Comparison of ENCODE assay signal across 18 cellular contexts in the genomic region with DNA sequence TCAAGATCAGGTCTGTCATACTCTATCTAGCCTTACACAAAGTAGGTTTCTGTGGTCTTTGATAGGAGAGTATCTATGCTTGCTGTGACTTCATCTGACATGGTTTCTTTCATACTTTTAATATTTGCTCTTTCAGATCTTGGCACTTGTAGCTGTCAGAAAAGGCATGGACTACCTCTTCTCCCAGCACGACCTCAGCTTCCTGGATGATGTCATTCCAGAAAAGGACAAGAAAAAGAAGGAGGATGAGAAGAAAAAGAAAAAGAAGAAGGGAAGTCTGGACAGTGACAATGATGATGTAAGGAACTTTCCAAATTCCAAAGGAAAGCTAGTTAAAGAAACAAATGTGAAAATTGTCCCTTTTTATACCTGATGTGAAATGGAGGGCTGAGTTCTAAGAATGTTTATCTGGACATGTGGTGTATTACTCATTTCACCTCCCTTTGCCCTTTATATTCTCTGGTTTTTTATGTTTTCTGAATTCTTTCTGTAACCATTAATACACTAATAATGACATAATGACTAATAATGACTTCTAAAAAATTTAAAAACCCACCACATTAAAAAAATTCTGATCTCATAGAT.
A peak's percentile ranks its signal among the peaks of the same experiment; 100 is the strongest.
DNase-seq lines count a peak whose midpoint lies in the region; ATAC-seq and TF ChIP-seq lines count a peak whose summit lies in the region.
"Had no signal": no experiment of that assay in that cellular context is flagged by ENCODE, and none has a peak within 500 bp of the region (broad histone marks: within the 10 kb centered on the region; RNA-seq: fewer than 3 reads in every experiment).

No MANE protein-coding gene starts in this region.

- no peak overlapping the region for H3K4me3 ChIP-seq in cardiac fibroblast (replicated peaks in 1 of 2; ENCODE audit: low read depth in 2 of 2, low read length in 2 of 2)
- H3K4me3 ChIP-seq in HAP-1: no peak overlapping the region
- H3K4me3 ChIP-seq: adrenal gland, lung, SK-N-MC, tibial nerve had no signal

- intact Hi-C loops in Calu3 (cut with micrococcal nuclease; ENCODE audit: unreplicated experiment): loop anchor here (10.0 kb wide), 1 partner anchor 505 kb away; no protein-coding TSS in a partner anchor
- intact Hi-C loops in activated CD4-positive, alpha-beta T cell treated with anti-CD3 and anti-CD28 coated beads for 36 hours (cut with DNase I, micrococcal nuclease): loop anchor here in 1 of 2 experiments (5.0 kb wide), 1 partner anchor 373 kb away; no protein-coding TSS in a partner anchor

- no peak overlapping the region for H3K4me3 Mint-ChIP-seq in Calu3 (ENCODE audit: low read depth, unreplicated experiment)
- no peak overlapping the region for H3K4me3 Mint-ChIP-seq in activated CD4-positive, alpha-beta T cell treated with anti-CD3 and anti-CD28 coated beads for 36 hours
- H3K4me3 Mint-ChIP-seq: activated CD4-positive, alpha-beta memory T cell treated with anti-CD3 and anti-CD28 coated beads for 36 hours; dendritic cell treated with granulocyte-macrophage colony-stimulating factor and Interleukin-4, amounts not matched to agents 40 ng/mL and 50 ng/mL, for 4 days; nephron had no signal

- ATAC-seq in activated CD4-positive, alpha-beta T cell treated with anti-CD3 and anti-CD28 coated beads for 36 hours: no peak
- no peak for ATAC-seq in GM21367 (IDR thresholded peaks at IDR 0.05; ENCODE audit: unreplicated experiment)
- ATAC-seq: right cardiac atrium had no signal

- no peak for TF ChIP-seq CTCF in Calu3 (IDR thresholded peaks at IDR 0.05; ENCODE audit: unreplicated experiment)
- TF ChIP-seq CTCF in cardiac fibroblast (IDR thresholded peaks at IDR 0.05; ENCODE audit: low read depth, low read length): no peak

- H3K36me3 ChIP-seq in HAP-1 (replicated peaks): no peaks in the 10 kb centered on the region
- H3K36me3 ChIP-seq: adrenal gland, tibial nerve had no signal

- H3K9me3 ChIP-seq in HAP-1: no peaks in the 10 kb centered on the region
- H3K9me3 ChIP-seq: adrenal gland, tibial nerve had no signal

- DNase-seq in Calu3 (peak; percentile 6), M059J (ENCODE audit: low read depth) (peak; percentile 50), cardiac fibroblast (ENCODE audit: low read depth in 2 of 2) (peak; percentile 41 to 62), non-pigmented ciliary epithelial cell (ENCODE audit: low read depth) (peak; percentile 54), HAP-1 (ENCODE audit: low spot score in 2 of 2) (no peak)
- no peak for DNase-seq in activated CD4-positive, alpha-beta T cell treated with anti-CD3 and anti-CD28 coated beads for 36 hours
- DNase-seq in activated CD4-positive, CD25-positive, alpha-beta regulatory T cell (lab: John Stamatoyannopoulos, UW): no peak
- DNase-seq: activated CD4-positive, alpha-beta memory T cell treated with anti-CD3 and anti-CD28 coated beads for 36 hours; adrenal gland; NCI-H1417 treated with DMSO at 0.1 percent for 48 hours; right cardiac atrium; stimulated activated CD4-positive, alpha-beta T cell treated with anti-CD3 and anti-CD28 coated beads, Interleukin-4, amount 100 ng/mL, for 1 hour had no signal

- peaks cover 9% of the 10 kb centered on the region for H3K4me1 Mint-ChIP-seq in Calu3 (ENCODE audit: low read depth, unreplicated experiment)
- peaks cover 4% of the 10 kb centered on the region for H3K4me1 Mint-ChIP-seq in activated CD4-positive, alpha-beta T cell treated with anti-CD3 and anti-CD28 coated beads for 36 hours
- H3K4me1 Mint-ChIP-seq: nephron had no signal

- in situ Hi-C loops in HAP-1 (cut with MboI; ENCODE audit: low sequenced_read_pairs): no loop called here

- TSS peak; percentile 37 for BruUV-seq in Calu3 (replicated peaks; lab: Mats Ljungman, UMichigan)

- POLR2A ChIA-PET in activated CD4-positive, alpha-beta T cell treated with anti-CD3 and anti-CD28 coated beads for 36 hours (lab: Charles Lee): no interaction called here

- no peaks in the 10 kb centered on the region for H3K4me1 ChIP-seq in HAP-1
- H3K4me1 ChIP-seq: adrenal gland, tibial nerve had no signal

- no peaks in the 10 kb centered on the region for H3K27me3 Mint-ChIP-seq in Calu3 (ENCODE audit: unreplicated experiment)
- peaks cover 3% of the 10 kb centered on the region for H3K27me3 Mint-ChIP-seq in activated CD4-positive, alpha-beta T cell treated with anti-CD3 and anti-CD28 coated beads for 36 hours
- H3K27me3 Mint-ChIP-seq: activated CD4-positive, alpha-beta memory T cell treated with anti-CD3 and anti-CD28 coated beads for 36 hours; dendritic cell treated with granulocyte-macrophage colony-stimulating factor and Interleukin-4, amounts not matched to agents 40 ng/mL and 50 ng/mL, for 4 days had no signal

- H3K36me3 Mint-ChIP-seq in Calu3 (ENCODE audit: insufficient read depth, unreplicated experiment): no peaks in the 10 kb centered on the region
- no peaks in the 10 kb centered on the region for H3K36me3 Mint-ChIP-seq in activated CD4-positive, alpha-beta T cell treated with anti-CD3 and anti-CD28 coated beads for 36 hours (ENCODE audit: low read depth)
- H3K36me3 Mint-ChIP-seq: activated CD4-positive, alpha-beta memory T cell treated with anti-CD3 and anti-CD28 coated beads for 36 hours had no signal

- H3K27me3 ChIP-seq in HAP-1 (ENCODE audit: low read depth): no peaks in the 10 kb centered on the region
- H3K27me3 ChIP-seq: adrenal gland, tibial nerve had no signal

- CTCF ChIA-PET in Calu3 (lab: Charles Lee): interaction anchor here (1.8 kb wide), 1 partner anchor 9 kb away, joined by 4 read pairs; no protein-coding TSS in a partner anchor
- CTCF ChIA-PET in activated CD4-positive, alpha-beta T cell treated with anti-CD3 and anti-CD28 coated beads for 36 hours (lab: Charles Lee): interaction anchor here (0.6 kb wide), 1 partner anchor 1383 kb away, joined by 3 read pairs; no protein-coding TSS in a partner anchor

- peak overlapping the region; percentile 93 for H3K27ac Mint-ChIP-seq in Calu3 (ENCODE audit: unreplicated experiment)
- no peak overlapping the region for H3K27ac Mint-ChIP-seq in activated CD4-positive, alpha-beta T cell treated with anti-CD3 and anti-CD28 coated beads for 36 hours
- H3K27ac Mint-ChIP-seq: activated CD4-positive, alpha-beta memory T cell treated with anti-CD3 and anti-CD28 coated beads for 36 hours; dendritic cell treated with granulocyte-macrophage colony-stimulating factor and Interleukin-4, amounts not matched to agents 40 ng/mL and 50 ng/mL, for 4 days; nephron had no signal

- no peaks in the 10 kb centered on the region for H3K9me3 Mint-ChIP-seq in Calu3 (ENCODE audit: low read depth, unreplicated experiment)
- no peaks in the 10 kb centered on the region for H3K9me3 Mint-ChIP-seq in activated CD4-positive, alpha-beta T cell treated with anti-CD3 and anti-CD28 coated beads for 36 hours (ENCODE audit: low read depth)
- H3K9me3 Mint-ChIP-seq: activated CD4-positive, alpha-beta memory T cell treated with anti-CD3 and anti-CD28 coated beads for 36 hours; dendritic cell treated with granulocyte-macrophage colony-stimulating factor and Interleukin-4, amounts not matched to agents 40 ng/mL and 50 ng/mL, for 4 days; nephron had no signal

Comparison
In these comparisons a context has a peak if more than half of its experiments do, and no peak if none do; other contexts are left out.
1. DNase-seq: peak in Calu3 (single experiment), M059J (single experiment), cardiac fibroblast (2 of 2) and non-pigmented ciliary epithelial cell (single experiment); none in activated CD4-positive, alpha-beta T cell treated with anti-CD3 and anti-CD28 coated beads for 36 hours (single experiment), HAP-1 (0 of 2) and activated CD4-positive, CD25-positive, alpha-beta regulatory T cell (0 of 4).